Comparison of ENCODE assay signal across 9 cellular contexts in genomic region chr13:94657167-94657566, GRCh38.
A peak's percentile ranks its signal among the peaks of the same experiment; 100 is the strongest.
DNase-seq lines count a peak whose midpoint lies in the region; ATAC-seq, FAIRE-seq and TF ChIP-seq lines count a peak whose summit lies in the region.
"Had no signal": no experiment of that assay in that cellular context is flagged by ENCODE, and none has a peak within 500 bp of the region (broad histone marks: within the 10 kb centered on the region; RNA-seq: fewer than 3 reads in every experiment).

No MANE protein-coding gene starts in this region.

- no peak for FAIRE-seq in H54 (lab: Jason Lieb, UNC)

- no peak for TF ChIP-seq POLR2A in H54 (IDR thresholded peaks at IDR 0.05; ENCODE audit: low read depth, low read length)

- DNase-seq in fibroblast of gingiva (ENCODE audit: low read depth), result peak; percentile 46
- no peak for DNase-seq in NCI-H2196 treated with DMSO at 0.1 percent for 48 hours (lab: John Stamatoyannopoulos, UW; ENCODE audit: unreplicated experiment)
- no peak for DNase-seq in anterior cingulate cortex (lab: John Stamatoyannopoulos, UW)
- DNase-seq in H54 (ENCODE audit: insufficient read length, low spot score), result no peak
- DNase-seq: cerebellar nuclear complex, NCI-H446 had no signal

- ATAC-seq in GM18870 (IDR thresholded peaks at IDR 0.05; ENCODE audit: unreplicated experiment) (peak; percentile 32), GM21717 (IDR thresholded peaks at IDR 0.05; ENCODE audit: unreplicated experiment) (peak; percentile 30), HG03469 (IDR thresholded peaks at IDR 0.05; ENCODE audit: unreplicated experiment) (peak; percentile 23)
